27 cellular contexts compared by ENCODE assay signal in genomic region chr1:154097873-154098272, GRCh38. TPM values are rescaled to one million over a fixed set of nuclear protein-coding genes. Genes with fewer than 3 reads are reported as not detected.
"Had no signal": no experiment of that assay in that cellular context is flagged by ENCODE, and none has a peak within 500 bp of the region (broad histone marks: within the 10 kb centered on the region; RNA-seq: fewer than 3 reads in every experiment).

No MANE protein-coding gene starts in this region.

- H3K9me3 ChIP-seq: colonic mucosa, esophagus squamous epithelium, gastrocnemius medialis, heart right ventricle, left lung, lower lobe of right lung, mucosa of descending colon had no signal

- H3K27ac ChIP-seq: colonic mucosa, epithelial cell of prostate, esophagus squamous epithelium, gastrocnemius medialis, heart right ventricle, left lung, lower lobe of right lung had no signal

- FAIRE-seq: endometrium, islet of Langerhans, keratinocyte had no signal

- H3K27me3 ChIP-seq: colonic mucosa, esophagus squamous epithelium, gastrocnemius medialis, heart right ventricle, left lung had no signal

- H3K4me1 ChIP-seq: colonic mucosa, esophagus squamous epithelium, gastrocnemius medialis, heart right ventricle, left lung, lower lobe of right lung had no signal

- H3K4me3 ChIP-seq: colonic mucosa, esophagus squamous epithelium, gastrocnemius medialis, heart right ventricle, left lung, lower lobe of right lung, mucosa of descending colon had no signal

- DNase-seq: colonic mucosa; cortex of kidney; effector CD8-positive, alpha-beta T cell; effector memory CD8-positive, alpha-beta T cell; endodermal cell; erythroblast; esophagus squamous epithelium; foreskin fibroblast; foreskin melanocyte; glutamatergic neuron; head of caudate nucleus; heart right ventricle; hippocampal formation; left cardiac atrium; left lung; left ventricle myocardium superior; lower lobe of right lung; mesenchymal stem cell; mucosa of descending colon had no signal

- H3K36me3 ChIP-seq: colonic mucosa, esophagus squamous epithelium, gastrocnemius medialis, heart right ventricle, left lung, lower lobe of right lung had no signal

RNA-seq across cellular contexts. Expression of gene NUP210L, which starts 57.0 kb away (rescaled TPM):
- total RNA-seq: glomerular endothelial cell, kidney epithelial cell, mesenteric fat pad had no signal
